ENCODE assay signal across 2 cellular contexts in the genomic region with DNA sequence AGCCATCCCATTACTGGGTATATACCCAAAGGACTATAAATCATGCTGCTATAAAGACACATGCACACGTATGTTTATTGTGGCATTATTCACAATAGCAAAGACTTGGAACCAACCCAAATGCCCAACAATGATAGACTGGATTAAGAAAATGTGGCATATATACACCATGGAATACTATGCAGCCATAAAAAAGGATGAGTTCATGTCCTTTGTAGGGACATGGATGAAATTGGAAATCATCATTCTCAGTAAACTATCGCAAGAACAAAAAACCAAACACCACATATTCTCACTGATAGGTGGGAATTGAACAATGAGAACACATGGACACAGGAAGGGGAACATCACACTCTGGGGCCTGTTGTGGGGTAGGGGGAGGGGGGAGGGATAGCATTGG.
A peak's percentile ranks its signal among the peaks of the same experiment; 100 is the strongest.
DNase-seq lines count a peak whose midpoint lies in the region; TF ChIP-seq lines count a peak whose summit lies in the region.
"Not testable (repeated sequence)": the region's sequence is repeated elsewhere in the genome, so short reads cannot be mapped to it uniquely, and the experiment has no call there.

No MANE protein-coding gene starts in this region.

- POLR2A ChIA-PET in HEK293 (lab: Yijun Ruan, JAX) = not testable (repeated sequence)

- DNase-seq in epithelial cell of prostate (ENCODE audit: low read depth, low spot score) = not testable (repeated sequence)

- H3K4me3 ChIP-seq in HEK293 (ENCODE audit: low read depth, low read length) = not testable (repeated sequence)

- CTCF ChIA-PET in HEK293 (lab: Yijun Ruan, JAX) = not testable (repeated sequence)

- not testable (repeated sequence) for H3K4me1 ChIP-seq in HEK293 (ENCODE audit: control insufficient read depth, insufficient read depth, low read length)

- H3K36me3 ChIP-seq in HEK293 (ENCODE audit: control insufficient read depth in 2 of 2, insufficient read depth in 1 of 2, low read length in 2 of 2) = not testable (repeated sequence)

- not testable (repeated sequence) for H3K27ac ChIP-seq in HEK293 (ENCODE audit: extremely low read depth, low read depth, low read length)
- H3K27ac ChIP-seq in epithelial cell of prostate = peak overlapping the region; percentile 62

- H3K9me3 ChIP-seq in HEK293 (ENCODE audit: control insufficient read depth, insufficient read depth, low read depth, low read length) = not testable (repeated sequence)

- TF ChIP-seq CTCF in HEK293 (tag by site-specific recombination; IDR thresholded peaks at IDR 0.05) = not testable (repeated sequence)

TF ChIP-seq in HEK293, 187 proteins besides CTCF, POLR2A, EP300 and RAD21:
- TF ChIP-seq ZNF580 (tag by site-specific recombination; IDR thresholded peaks at IDR 0.05) = 0 out of 2 replicates have a peak, but pooled peaks have one; percentile 34
- peak; percentile 95 for TF ChIP-seq ZNF146 (tag by site-specific recombination; IDR thresholded peaks at IDR 0.05)
